In the genomic region with DNA sequence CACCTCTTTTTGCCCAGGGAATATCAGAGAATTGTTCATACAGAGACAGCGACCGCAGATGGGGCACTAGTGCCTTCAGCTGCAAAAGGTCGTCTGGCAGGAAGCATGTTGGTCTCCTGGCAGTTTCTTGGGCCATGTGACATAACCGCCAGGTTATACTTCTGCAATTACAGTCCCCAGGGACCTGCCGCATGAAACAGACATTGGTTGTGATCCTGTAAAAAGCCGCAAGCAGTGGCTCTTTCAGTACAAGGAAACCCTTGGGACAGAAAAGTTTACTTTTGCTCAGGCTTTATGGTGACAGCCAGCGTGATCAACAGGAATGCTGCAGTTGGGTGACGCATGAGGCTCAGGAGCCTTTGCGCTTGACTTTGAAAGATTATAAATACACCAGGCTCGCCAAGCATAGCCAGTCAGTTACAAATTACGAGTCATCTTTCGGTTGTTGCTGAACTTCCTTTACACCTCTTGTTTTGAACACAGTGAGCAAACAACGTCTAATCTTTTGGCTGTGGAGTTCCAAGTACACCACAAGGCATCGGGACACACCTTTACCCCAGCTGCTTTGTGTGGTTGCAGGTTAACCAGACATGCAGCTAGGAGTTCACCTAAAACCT, we compare ENCODE assay signal across 9 cellular contexts. TPM values are rescaled to one million over a fixed set of nuclear protein-coding genes. Genes with fewer than 3 reads are reported as not detected.
DNase-seq lines count a peak whose midpoint lies in the region; ATAC-seq, FAIRE-seq and TF ChIP-seq lines count a peak whose summit lies in the region.
"Had no signal": no experiment of that assay in that cellular context is flagged by ENCODE, and none has a peak within 500 bp of the region (broad histone marks: within the 10 kb centered on the region; RNA-seq: fewer than 3 reads in every experiment).

No MANE protein-coding gene starts in this region.

- H3K4me3 ChIP-seq in Panc1 (ENCODE audit: low read depth in 2 of 2, low read length in 2 of 2) (no peak overlapping the region), HepG2 (replicated peaks in 1 of 3; ENCODE audit: insufficient read depth in 1 of 3, low read depth in 2 of 3, low read length in 3 of 3) (peak overlapping the region in 2 of 3 experiments; percentile 8 to 45; a peak in 2 of 6 replicates)

- POLR2A ChIA-PET in Panc1 (lab: Charles Lee) = no interaction called here
- POLR2A ChIA-PET in HepG2 (lab: Yijun Ruan, JAX) = interaction anchor here (1.2 kb wide), 1 partner anchor 17 kb away, joined by 4 read pairs; no protein-coding TSS in a partner anchor

- no peaks in the 10 kb centered on the region for H4K20me1 ChIP-seq in HepG2 (ENCODE audit: insufficient read depth, low read length)

- DNase-seq in AG08396 (ENCODE audit: low spot score) (peak; percentile 42), Panc1 (ENCODE audit: low read depth, low spot score) (no peak), HepG2 (ENCODE audit: low spot score) (peak; percentile 35), NCI-H1105 (lab: John Stamatoyannopoulos, UW) (no peak), DMS79 (lab: John Stamatoyannopoulos, UW) (no peak)

- H2AFZ ChIP-seq in HepG2 (ENCODE audit: low read length) = peak overlapping the region; percentile 57

- H3K36me3 ChIP-seq in Panc1 (ENCODE audit: control insufficient read depth, insufficient read depth, low read length) (no peaks in the 10 kb centered on the region), HepG2 (replicated peaks in 1 of 2; ENCODE audit: control insufficient read depth in 1 of 2, insufficient read depth in 2 of 2, low read length in 2 of 2) (no peaks in the 10 kb centered on the region)

- ATAC-seq in GM19025 (IDR thresholded peaks at IDR 0.05; ENCODE audit: low read depth, unreplicated experiment) (peak; percentile 63), HG03103 (IDR thresholded peaks at IDR 0.05; ENCODE audit: low read depth, unreplicated experiment) (peak; percentile 62), Panc1 (peak; percentile 53; the same call in 1 of the 2 replicates), HepG2 (peak; percentile 79)
- ATAC-seq in activated T-helper 17 cell treated with anti-CD3 and anti-CD28 coated beads, Interleukin-2, amount 50 U/mL, for 72 hours (replicated peaks) = peak; percentile 77

- no peak for TF ChIP-seq CTCF in Panc1 (IDR thresholded peaks at IDR 0.05)
- TF ChIP-seq CTCF in HepG2 (CRISPR knock-in tag; IDR thresholded peaks at IDR 0.05) = no peak

- no peak for TF ChIP-seq RAD21 in HepG2 (CRISPR knock-in tag; IDR thresholded peaks at IDR 0.05)

- CTCF ChIA-PET in Panc1 (lab: Charles Lee) = no interaction called here
- CTCF ChIA-PET in HepG2 (lab: Yijun Ruan, JAX; ENCODE audit: low intra/inter-chr PET ratio, low total read pairs) = no interaction called here

- peak overlapping the region; percentile 90 for H3K27ac Mint-ChIP-seq in activated T-helper 17 cell treated with anti-CD3 and anti-CD28 coated beads, Interleukin-2, amount 50 U/mL, for 72 hours

- intact Hi-C loops in Panc1 (cut with micrococcal nuclease; ENCODE audit: unreplicated experiment) (no loop called here), HepG2 (cut with micrococcal nuclease; ENCODE audit: unreplicated experiment) (no loop called here)

- no peaks in the 10 kb centered on the region for H3K9me3 ChIP-seq in Panc1 (ENCODE audit: control insufficient read depth, insufficient read depth, low read depth, low read length)
- H3K9me3 ChIP-seq in HepG2 (ENCODE audit: low read length) = no peaks in the 10 kb centered on the region

- no peak overlapping the region for H3K9ac ChIP-seq in HepG2 (ENCODE audit: insufficient read depth, low read depth, low read length)

- peak overlapping the region; percentile 72 for H3K4me2 ChIP-seq in HepG2 (ENCODE audit: low read depth, low read length)

- WGBS in HepG2 (ENCODE audit: low lambda C conversion rate) = 3% methylated on average over 14 of the region's 14 CpGs

- no TSS peak for BruUV-seq in Panc1 (replicated peaks; lab: Mats Ljungman, UMichigan)
- no TSS peak for BruUV-seq in HepG2 (replicated peaks; lab: Mats Ljungman, UMichigan)

- peaks cover 52% of the 10 kb centered on the region for H3K4me1 Mint-ChIP-seq in activated T-helper 17 cell treated with anti-CD3 and anti-CD28 coated beads, Interleukin-2, amount 50 U/mL, for 72 hours

- H3K27ac ChIP-seq in Panc1 (ENCODE audit: low read length) (no peak overlapping the region), HepG2 (ENCODE audit: extremely low read length, insufficient read depth, low read length) (no peak overlapping the region)

- H3K27me3 ChIP-seq in Panc1 (ENCODE audit: control insufficient read depth, insufficient read depth, low read length) = no peaks in the 10 kb centered on the region
- H3K27me3 ChIP-seq in HepG2 (ENCODE audit: control insufficient read depth in 1 of 2, insufficient read depth in 2 of 2, low read length in 2 of 2) = peaks cover 1 to 4% of the 10 kb centered on the region in 2 experiments; a peak in 3 of 5 replicates

- peaks cover 23% of the 10 kb centered on the region for H3K36me3 Mint-ChIP-seq in activated T-helper 17 cell treated with anti-CD3 and anti-CD28 coated beads, Interleukin-2, amount 50 U/mL, for 72 hours (ENCODE audit: low read depth)

- H3K4me1 ChIP-seq in Panc1 (ENCODE audit: control insufficient read depth, insufficient read depth, low read length) = no peaks in the 10 kb centered on the region
- peaks cover 22% of the 10 kb centered on the region for H3K4me1 ChIP-seq in HepG2 (ENCODE audit: insufficient read depth, low read length)

- FAIRE-seq in HepG2 (lab: Jason Lieb, UNC) = peak; percentile 46

- H3K9me3 Mint-ChIP-seq in activated T-helper 17 cell treated with anti-CD3 and anti-CD28 coated beads, Interleukin-2, amount 50 U/mL, for 72 hours = no peaks in the 10 kb centered on the region

- no peak for TF ChIP-seq EP300 in HepG2 (IDR thresholded peaks at IDR 0.05; ENCODE audit: low read depth in 2 of 2, low read length in 2 of 2)
- TF ChIP-seq EP300 in HepG2 (CRISPR knock-in tag; IDR thresholded peaks at IDR 0.05; ENCODE audit: borderline replicate concordance) = no peak

- no peak for TF ChIP-seq POLR2A in HepG2 (IDR thresholded peaks at IDR 0.05; ENCODE audit: insufficient read depth in 1 of 2, low read depth in 2 of 2, low read length in 2 of 2)

- peak overlapping the region; percentile 77 for H3K4me3 Mint-ChIP-seq in activated T-helper 17 cell treated with anti-CD3 and anti-CD28 coated beads, Interleukin-2, amount 50 U/mL, for 72 hours

- no peaks in the 10 kb centered on the region for H3K79me2 ChIP-seq in HepG2 (ENCODE audit: insufficient read depth, low read length)

- no peaks in the 10 kb centered on the region for H3K27me3 Mint-ChIP-seq in activated T-helper 17 cell treated with anti-CD3 and anti-CD28 coated beads, Interleukin-2, amount 50 U/mL, for 72 hours

- in situ Hi-C loops in Panc1 (cut with HindIII; ENCODE audit: low pct_unique_long_range_greater_than_20kb, low sequenced_read_pairs) = no loop called here
- in situ Hi-C loops in HepG2 (cut with HindIII; ENCODE audit: extremely low pct_ligation_motif_present, low pct_unique_long_range_greater_than_20kb) = no loop called here

TF ChIP-seq in HepG2, 621 proteins besides CTCF, POLR2A, EP300 and RAD21 (continues in another document):
- TF ChIP-seq, protein P1, sequence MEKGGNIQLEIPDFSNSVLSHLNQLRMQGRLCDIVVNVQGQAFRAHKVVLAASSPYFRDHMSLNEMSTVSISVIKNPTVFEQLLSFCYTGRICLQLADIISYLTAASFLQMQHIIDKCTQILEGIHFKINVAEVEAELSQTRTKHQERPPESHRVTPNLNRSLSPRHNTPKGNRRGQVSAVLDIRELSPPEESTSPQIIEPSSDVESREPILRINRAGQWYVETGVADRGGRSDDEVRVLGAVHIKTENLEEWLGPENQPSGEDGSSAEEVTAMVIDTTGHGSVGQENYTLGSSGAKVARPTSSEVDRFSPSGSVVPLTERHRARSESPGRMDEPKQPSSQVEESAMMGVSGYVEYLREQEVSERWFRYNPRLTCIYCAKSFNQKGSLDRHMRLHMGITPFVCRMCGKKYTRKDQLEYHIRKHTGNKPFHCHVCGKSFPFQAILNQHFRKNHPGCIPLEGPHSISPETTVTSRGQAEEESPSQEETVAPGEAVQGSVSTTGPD (CRISPR knock-in tag; IDR thresholded peaks at IDR 0.05) = 0 out of 2 replicates have a peak, but pooled peaks have one; percentile 39

RNA-seq across cellular contexts. Expression of a gene that starts 50.5 kb away (rescaled TPM):
- total RNA-seq in Panc1 (2021; ENCODE audit: unreplicated experiment) = not detected
- polyA plus RNA-seq in Panc1 (2012; ENCODE audit: insufficient read length) = 0.76 TPM
- not detected for total RNA-seq in activated T-helper 17 cell treated with anti-CD3 and anti-CD28 coated beads, Interleukin-2, amount 50 U/mL, for 72 hours
- 0.13 and 0.22 TPM in 2 replicates for total RNA-seq in HepG2 (2016; rRNA removed; fragmentation: Illumina TruSeq; extraction: Trizol)
- total RNA-seq in HepG2 (2016; cell fraction: cytosol; rRNA removed; fragmentation: Illumina TruSeq; extraction: Trizol; ENCODE audit: low read depth) = not detected in 2 replicates
- total RNA-seq in HepG2 (2016; cell fraction: insoluble cytoplasmic fraction; rRNA removed; fragmentation: Illumina TruSeq; extraction: Trizol) = not detected in 2 replicates
- total RNA-seq in HepG2 (2016; cell fraction: membrane; rRNA removed; fragmentation: Illumina TruSeq; extraction: Trizol) = not detected in 2 replicates
- not detected in 2 replicates for total RNA-seq in HepG2 (2016; cell fraction: nucleus; rRNA removed; fragmentation: Illumina TruSeq; extraction: Trizol)
- polyA plus RNA-seq in HepG2 (2011; rRNA removed) = not detected in 2 replicates
- polyA plus RNA-seq in HepG2 (2011; cell fraction: cytosol; rRNA removed) = not detected in 2 replicates
- polyA plus RNA-seq in HepG2 (2011; cell fraction: nucleus; rRNA removed) = not detected in 2 replicates
- polyA plus RNA-seq in HepG2 (2012) = 0.43 and 3.2 TPM in 2 replicates
- not detected in 2 replicates for polyA plus RNA-seq in HepG2 (2016; cell fraction: cytosol; fragmentation: Illumina TruSeq; extraction: Trizol; ENCODE audit: low read depth)
- polyA plus RNA-seq in HepG2 (2016; cell fraction: insoluble cytoplasmic fraction; fragmentation: Illumina TruSeq; extraction: Trizol; ENCODE audit: low read depth) = 1.0 TPM in 1 of 2 replicates, not detected in the other
- polyA plus RNA-seq in HepG2 (2016; cell fraction: membrane; fragmentation: Illumina TruSeq; extraction: Trizol; ENCODE audit: low read depth) = not detected in 2 replicates
- polyA plus RNA-seq in HepG2 (2016; cell fraction: nucleus; fragmentation: Illumina TruSeq; extraction: Trizol; ENCODE audit: insufficient read depth, low read depth) = not detected in 2 replicates
- polyA minus RNA-seq in HepG2 (2011; rRNA and poly(A)+ RNA removed; ENCODE audit: low replicate concordance) = not detected in 2 replicates
- polyA minus RNA-seq in HepG2 (2011; cell fraction: cytosol; rRNA and poly(A)+ RNA removed) = not detected in 2 replicates
- polyA minus RNA-seq in HepG2 (2011; cell fraction: nucleus; rRNA and poly(A)+ RNA removed) = not detected in 2 replicates
- total RNA-seq: kidney epithelial cell had no signal

Comparison
In these comparisons a context has a peak if more than half of its experiments do, and no peak if none do; other contexts are left out.
1. DNase-seq: peak in AG08396 (single experiment) and HepG2 (single experiment); none in Panc1 (single experiment), NCI-H1105 (single experiment) and DMS79 (single experiment).
2. H3K4me3 ChIP-seq: peak in HepG2 (2 of 3); none in Panc1 (0 of 2).
3. Peak in every context shown above with its lines, with median percentiles within 50 percentile points of each other: ATAC-seq.